In genomic region chr3:133927543-133928066, GRCh38 we compare ENCODE assay signal across 8 cellular contexts. TPM values are rescaled to one million over a fixed set of nuclear protein-coding genes. Genes with fewer than 3 reads are reported as not detected.
DNase-seq lines count a peak whose midpoint lies in the region; ATAC-seq and TF ChIP-seq lines count a peak whose summit lies in the region.

No MANE protein-coding gene starts in this region.

- H3K4me1 Mint-ChIP-seq in mesothelial cell of epicardium: peaks cover 5% of the 10 kb centered on the region

- DNase-seq in Daoy (ENCODE audit: low read depth) (peak; percentile 68), mesothelial cell of epicardium (ENCODE audit: low spot score in 2 of 2, unreplicated experiment in 2 of 2) (peak; percentile 75 to 83), LoVo (ENCODE audit: low spot score) (no peak)
- DNase-seq in activated CD4-positive, alpha-beta T cell treated with anti-CD3 and anti-CD28 coated beads, Interleukin-2, amount 50 U/mL, for 48 hours: peak; percentile 66 to 69
- peak; percentile 75 for DNase-seq in effector CD8-positive, alpha-beta T cell (lab: John Stamatoyannopoulos, UW)
- peak; percentile 60 to 67 for DNase-seq in stimulated activated CD8-positive, alpha-beta memory T cell treated with anti-CD3 and anti-CD28 coated beads, Interleukin-15, amount 100 ng/mL, for 4 hours (ENCODE audit: low read depth in 2 of 2)

- H3K27ac Mint-ChIP-seq in mesothelial cell of epicardium: no peak overlapping the region

- peak overlapping the region; percentile 72 for H3K4me3 Mint-ChIP-seq in mesothelial cell of epicardium

- H3K27me3 Mint-ChIP-seq in mesothelial cell of epicardium (ENCODE audit: low read depth): peaks cover 28% of the 10 kb centered on the region

- H3K36me3 Mint-ChIP-seq in mesothelial cell of epicardium: no peaks in the 10 kb centered on the region

- TF ChIP-seq CTCF in LNCAP (IDR thresholded peaks at IDR 0.05) (peak; percentile 95), mesothelial cell of epicardium (IDR thresholded peaks at IDR 0.05; ENCODE audit: unreplicated experiment) (peak; percentile 82)

- no peaks in the 10 kb centered on the region for H3K9me3 Mint-ChIP-seq in mesothelial cell of epicardium

- peak; percentile 82 for ATAC-seq in GM21526 (IDR thresholded peaks at IDR 0.05; ENCODE audit: low FRiP score, unreplicated experiment)

RNA-seq across cellular contexts. Expression of gene RAB6B, which starts 31.9 kb away (rescaled TPM):
- total RNA-seq in Daoy (2014; rRNA removed; shearing (Covaris generic)): 1.1 and 1.4 TPM in 2 replicates
- total RNA-seq in mesothelial cell of epicardium: 10.9 to 12.8 TPM (median 11.0 TPM) in 3 replicates
